8 cellular contexts compared by ENCODE assay signal in the genomic region with DNA sequence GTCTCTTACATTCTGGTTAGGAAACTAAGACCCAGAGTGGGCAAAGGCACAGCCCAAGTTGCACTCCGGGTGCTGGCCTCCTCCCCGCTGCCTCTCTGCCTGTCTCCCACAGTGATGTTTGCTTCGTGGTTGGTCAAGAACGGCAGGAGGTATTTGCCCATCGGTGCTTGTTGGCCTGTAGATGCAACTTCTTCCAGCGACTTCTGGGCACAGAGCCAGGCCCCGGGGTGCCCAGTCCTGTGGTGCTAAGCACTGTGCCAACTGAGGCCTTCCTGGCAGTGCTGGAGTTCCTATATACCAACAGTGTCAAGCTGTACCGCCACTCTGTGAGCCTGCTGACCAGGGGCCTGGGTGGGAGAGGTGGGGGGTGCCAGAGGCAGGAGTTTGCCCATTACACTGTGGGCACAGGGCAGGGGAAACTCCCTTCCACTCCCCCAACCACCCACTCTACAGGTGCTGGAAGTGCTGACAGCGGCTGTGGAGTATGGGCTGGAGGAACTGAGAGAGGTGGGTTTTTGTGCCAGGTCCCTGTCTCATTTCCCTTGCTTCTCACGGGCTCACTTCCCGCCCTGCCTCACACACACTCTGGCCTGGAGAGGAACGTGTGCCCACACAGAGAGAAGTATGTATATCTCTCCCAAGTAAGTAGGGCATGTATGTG. TPM values are rescaled to one million over a fixed set of nuclear protein-coding genes. Genes with fewer than 3 reads are reported as not detected.
DNase-seq lines count a peak whose midpoint lies in the region; ATAC-seq and TF ChIP-seq lines count a peak whose summit lies in the region.

No MANE protein-coding gene starts in this region.

- no peaks in the 10 kb centered on the region for H3K9me3 ChIP-seq in effector memory CD4-positive, alpha-beta T cell (ENCODE audit: control insufficient read depth, low read length)
- H3K9me3 ChIP-seq in neural progenitor cell (ENCODE audit: low read depth): no peaks in the 10 kb centered on the region

- DNase-seq in T-helper 9 cell: peak; percentile 34
- DNase-seq in effector memory CD4-positive, alpha-beta T cell: peak in 2 of 3 donors; percentile 31 to 38
- no peak for DNase-seq in neural progenitor cell (ENCODE audit: low spot score)
- DNase-seq in GDM1 (lab: John Stamatoyannopoulos, UW): no peak
- no peak for DNase-seq in GM10266 (ENCODE audit: extremely low spot score)

- peaks cover 77% of the 10 kb centered on the region for H3K4me1 ChIP-seq in effector memory CD4-positive, alpha-beta T cell (ENCODE audit: control insufficient read depth, insufficient read depth, low read length, poor library complexity, severe bottlenecking)
- peaks cover 50% of the 10 kb centered on the region for H3K4me1 ChIP-seq in neural progenitor cell

- peaks cover 21% of the 10 kb centered on the region for H3K27me3 Mint-ChIP-seq in neural progenitor cell (ENCODE audit: insufficient read depth, low read depth)

- H3K9me3 Mint-ChIP-seq in neural progenitor cell: no peaks in the 10 kb centered on the region

- peaks cover 9% of the 10 kb centered on the region for H3K36me3 Mint-ChIP-seq in neural progenitor cell

- no peak for ATAC-seq in GM19023 (IDR thresholded peaks at IDR 0.05; ENCODE audit: unreplicated experiment)
- no peak for ATAC-seq in esophagus mucosa

- no peak overlapping the region for H3K4me3 ChIP-seq in effector memory CD4-positive, alpha-beta T cell (ENCODE audit: insufficient read depth, low read depth, low read length, poor library complexity, severe bottlenecking)
- H3K4me3 ChIP-seq in neural progenitor cell: no peak overlapping the region

- H4K20me1 ChIP-seq in neural progenitor cell (ENCODE audit: low read depth): no peaks in the 10 kb centered on the region

- H3K27ac Mint-ChIP-seq in neural progenitor cell: peak overlapping the region; percentile 93

- H2AFZ ChIP-seq in neural progenitor cell (replicated peaks): no peak overlapping the region

- H3K4me2 ChIP-seq in neural progenitor cell: no peak overlapping the region

- H3K9ac ChIP-seq in neural progenitor cell: no peak overlapping the region

- TF ChIP-seq CTCF in neural progenitor cell (IDR thresholded peaks at IDR 0.05) (no peak), GM10266 (IDR thresholded peaks at IDR 0.05; ENCODE audit: control insufficient read depth, insufficient read depth, low read depth, missing control alignments) (no peak)

- H3K27ac ChIP-seq in effector memory CD4-positive, alpha-beta T cell (ENCODE audit: insufficient read depth, low read length, poor library complexity, severe bottlenecking): peak overlapping the region; percentile 98
- no peak overlapping the region for H3K27ac ChIP-seq in neural progenitor cell

- peak; percentile 15 for TF ChIP-seq POLR2A in GM18526 (IDR thresholded peaks at IDR 0.05; ENCODE audit: extremely low read depth, insufficient read length)

- no peaks in the 10 kb centered on the region for H3K79me2 ChIP-seq in neural progenitor cell (ENCODE audit: low read depth)

- H3K4me3 Mint-ChIP-seq in neural progenitor cell: no peak overlapping the region

- H3F3A ChIP-seq in neural progenitor cell (ENCODE audit: low read depth): peaks cover 20% of the 10 kb centered on the region

- H3K27me3 ChIP-seq in effector memory CD4-positive, alpha-beta T cell (replicated peaks; ENCODE audit: control insufficient read depth, insufficient read depth, low read length, poor library complexity, severe bottlenecking): no peaks in the 10 kb centered on the region
- H3K27me3 ChIP-seq in neural progenitor cell: no peaks in the 10 kb centered on the region

- peaks cover 63% of the 10 kb centered on the region for H3K4me1 Mint-ChIP-seq in neural progenitor cell

- peaks cover 14% of the 10 kb centered on the region for H3K36me3 ChIP-seq in effector memory CD4-positive, alpha-beta T cell (ENCODE audit: control insufficient read depth, insufficient read depth, low read length)
- H3K36me3 ChIP-seq in neural progenitor cell: no peaks in the 10 kb centered on the region

RNA-seq across cellular contexts. Expression of a gene that starts 1.9 kb away (rescaled TPM):
- 1.4 and 1.7 TPM in 2 replicates for total RNA-seq in neural progenitor cell (ENCODE audit: low replicate concordance)
- 2.4 TPM for total RNA-seq in esophagus mucosa

RNA-seq across cellular contexts. Expression of a gene that starts 3.1 kb away (rescaled TPM):
- total RNA-seq in neural progenitor cell (ENCODE audit: low replicate concordance): not detected in 2 replicates
- total RNA-seq in esophagus mucosa: not detected

RNA-seq across cellular contexts. Expression of a gene that starts 10.1 kb away (rescaled TPM):
- total RNA-seq in neural progenitor cell (ENCODE audit: low replicate concordance) (2.2 and 6.6 TPM in 2 replicates), esophagus mucosa (20.7 TPM)

RNA-seq across cellular contexts. Expression of a gene that starts 22.3 kb away (rescaled TPM):
- total RNA-seq in neural progenitor cell (ENCODE audit: low replicate concordance): 0.65 and 0.84 TPM in 2 replicates
- total RNA-seq in esophagus mucosa: not detected

RNA-seq across cellular contexts. Expression of a gene that starts 32.8 kb away (rescaled TPM):
- total RNA-seq in neural progenitor cell (ENCODE audit: low replicate concordance): 0.09 TPM in 1 of 2 replicates, not detected in the other
- total RNA-seq in esophagus mucosa: 0.40 TPM

Comparison
In these comparisons a context has a peak if more than half of its experiments do, and no peak if none do; other contexts are left out.
1. DNase-seq: peak in T-helper 9 cell (single experiment) and effector memory CD4-positive, alpha-beta T cell (2 of 3); none in neural progenitor cell (single experiment), GDM1 (single experiment) and GM10266 (single experiment).